13 cellular contexts compared by ENCODE assay signal in the genomic region with DNA sequence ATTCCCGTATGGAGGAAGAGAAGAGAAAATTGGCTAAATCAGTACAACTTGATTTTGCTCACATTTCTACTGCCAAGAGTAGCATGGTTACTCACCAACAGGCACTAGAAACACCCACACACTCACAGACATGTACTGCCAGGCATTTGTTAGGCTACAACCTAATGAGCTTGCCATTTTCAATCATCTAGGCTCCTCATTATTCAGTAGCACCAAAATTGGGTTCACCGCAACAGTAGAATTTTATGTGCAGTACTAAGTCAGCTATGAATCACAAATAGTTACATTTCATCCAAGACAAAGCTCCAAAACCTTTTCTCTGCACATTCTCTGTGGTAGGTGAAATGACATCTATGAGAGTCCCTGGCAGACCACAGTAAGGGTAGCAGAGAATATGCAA. TPM values are rescaled to one million over a fixed set of nuclear protein-coding genes. Genes with fewer than 3 reads are reported as not detected.
A peak's percentile ranks its signal among the peaks of the same experiment; 100 is the strongest.
DNase-seq lines count a peak whose midpoint lies in the region; ATAC-seq and TF ChIP-seq lines count a peak whose summit lies in the region.
"Had no signal": no experiment of that assay in that cellular context is flagged by ENCODE, and none has a peak within 500 bp of the region (broad histone marks: within the 10 kb centered on the region; RNA-seq: fewer than 3 reads in every experiment).

No MANE protein-coding gene starts in this region.

- no peaks in the 10 kb centered on the region for H3K79me2 ChIP-seq in GM23248 (ENCODE audit: insufficient read depth)

- no peaks in the 10 kb centered on the region for H3K36me3 ChIP-seq in GM23248 (ENCODE audit: low read depth)
- H3K36me3 ChIP-seq: BLaER1 had no signal

- no peaks in the 10 kb centered on the region for H3K9me3 ChIP-seq in GM23248 (ENCODE audit: low read depth)
- H3K9me3 ChIP-seq: BLaER1 had no signal

- WGBS in GM23248 (ENCODE audit: low coverage in 1 of 2, low lambda C conversion rate in 2 of 2, missing lambda C conversion rate in 2 of 2), 2 experiments = 0 to 1% methylated on average over 2 of the region's 2 CpGs

- no peak for ATAC-seq in HG03175 (IDR thresholded peaks at IDR 0.05; ENCODE audit: unreplicated experiment)

- DNase-seq in AG08395 (ENCODE audit: low spot score) (peak; percentile 83), GM23248 (peak; percentile 95), choroid plexus epithelial cell (ENCODE audit: low read depth) (peak; percentile 11), myocyte (ENCODE audit: low read depth) (peak; percentile 25), DMS53 (lab: John Stamatoyannopoulos, UW) (no peak), iPS-NIHi11 (ENCODE audit: low spot score) (no peak), NCI-H345 (lab: John Stamatoyannopoulos, UW) (no peak)
- DNase-seq: activated CD4-positive, alpha-beta T cell treated with anti-CD3 and anti-CD28 coated beads, Interleukin-2, amount 50 U/mL, for 4 hours; NCI-H1092; NCI-H226 had no signal

- no peaks in the 10 kb centered on the region for H4K20me1 ChIP-seq in GM23248 (ENCODE audit: insufficient read depth)
- H4K20me1 ChIP-seq: BLaER1 had no signal

- no peaks in the 10 kb centered on the region for H3K27me3 ChIP-seq in GM23248 (replicated peaks; ENCODE audit: insufficient read depth)
- H3K27me3 ChIP-seq: BLaER1 had no signal

- H3K4me1 ChIP-seq in GM23248 (ENCODE audit: insufficient read depth) = peaks cover 46% of the 10 kb centered on the region

- in situ Hi-C loops in GM23248 (cut with MboI) = no loop called here

- H3F3A ChIP-seq in GM23248 (ENCODE audit: insufficient read depth) = peaks cover 48% of the 10 kb centered on the region

- H3K27ac ChIP-seq in GM23248 = peak overlapping the region; percentile 78
- H3K27ac ChIP-seq: BLaER1 had no signal

- no peak for TF ChIP-seq CTCF in choroid plexus epithelial cell (conservative IDR thresholded peaks at IDR 0.05; ENCODE audit: low read depth, low read length)

- peak overlapping the region; percentile 71 for H3K4me2 ChIP-seq in GM23248 (ENCODE audit: unreplicated experiment)
- H3K4me2 ChIP-seq: BLaER1 had no signal

- H2AFZ ChIP-seq in GM23248 = no peak overlapping the region

- H3K4me3 ChIP-seq in GM23248 = peak overlapping the region; percentile 14; the same call in 1 of the 2 replicates
- no peak overlapping the region for H3K4me3 ChIP-seq in choroid plexus epithelial cell (ENCODE audit: low read depth, low read length)
- H3K4me3 ChIP-seq: BLaER1, lung had no signal

- peak overlapping the region; percentile 51; the same call in 1 of the 2 replicates for H3K9ac ChIP-seq in GM23248
- H3K9ac ChIP-seq: BLaER1 had no signal

- H3K9me2 ChIP-seq in GM23248 (ENCODE audit: insufficient read depth) = no peaks in the 10 kb centered on the region

RNA-seq across cellular contexts. Expression of gene THUMPD3, which starts 15.0 kb away (rescaled TPM):
- total RNA-seq in GM23248 (2014; rRNA removed; shearing (Covaris generic)) = 38.9 and 41.7 TPM in 2 replicates
- polyA plus RNA-seq in GM23248 (2016; fragmentation: Nextera tagmentation; extraction: Ambion mirVana) = 27.9 and 28.5 TPM in 2 replicates
- total RNA-seq in myocyte = 46.9 and 53.2 TPM in 2 replicates
- 36.3 TPM for polyA plus RNA-seq in myocyte (2012)

RNA-seq across cellular contexts. Expression of gene SETD5, which starts 49.5 kb away (rescaled TPM):
- total RNA-seq in GM23248 (2014; rRNA removed; shearing (Covaris generic)) = 45.0 and 62.0 TPM in 2 replicates
- 31.7 and 35.0 TPM in 2 replicates for polyA plus RNA-seq in GM23248 (2016; fragmentation: Nextera tagmentation; extraction: Ambion mirVana)
- total RNA-seq in myocyte = 83.2 and 98.4 TPM in 2 replicates
- polyA plus RNA-seq in myocyte (2012) = 66.0 TPM

Comparison
In these comparisons a context has a peak if more than half of its experiments do, and no peak if none do; other contexts are left out.
1. DNase-seq: peak in AG08395 (single experiment), GM23248 (single experiment), choroid plexus epithelial cell (single experiment) and myocyte (single experiment); none in DMS53 (single experiment), iPS-NIHi11 (single experiment) and NCI-H345 (single experiment).